Comparison of ENCODE assay signal across 7 cellular contexts in genomic region chr6:159758031-159759001, GRCh38. TPM values are rescaled to one million over a fixed set of nuclear protein-coding genes. Genes with fewer than 3 reads are reported as not detected.
A peak's percentile ranks its signal among the peaks of the same experiment; 100 is the strongest.
DNase-seq lines count a peak whose midpoint lies in the region; ATAC-seq and TF ChIP-seq lines count a peak whose summit lies in the region.

No MANE protein-coding gene starts in this region.

- peak overlapping the region; percentile 93 for H3K27ac Mint-ChIP-seq in nephron progenitor cell

- peak; percentile 90 for DNase-seq in ELR (ENCODE audit: low read depth)
- DNase-seq in NAMALWA (ENCODE audit: low spot score) = peak; percentile 30
- DNase-seq in cardiac fibroblast (ENCODE audit: low read depth in 2 of 2) = peak; percentile 21 to 66
- no peak for DNase-seq in nephron progenitor cell
- DNase-seq in RPMI8226 = no peak
- no peak for DNase-seq in heart right ventricle
- no peak for DNase-seq in NCI-H1694 treated with DMSO at 0.1 percent for 48 hours (lab: John Stamatoyannopoulos, UW)

- H3K9me3 Mint-ChIP-seq in nephron progenitor cell = no peaks in the 10 kb centered on the region

- H3K4me1 Mint-ChIP-seq in nephron progenitor cell = peaks cover 33% of the 10 kb centered on the region

- WGBS in heart right ventricle, 2 donors = 93 to 94% methylated on average over 7 of the region's 7 CpGs

- H3K36me3 ChIP-seq in heart right ventricle = peaks cover 0 to 61% (median 8%) of the 10 kb centered on the region in 9 donors

- H3K27me3 Mint-ChIP-seq in nephron progenitor cell (ENCODE audit: low read depth, poor library complexity) = peaks cover 4% of the 10 kb centered on the region

- no peaks in the 10 kb centered on the region for H3K9me3 ChIP-seq in heart right ventricle

- H3K4me3 Mint-ChIP-seq in nephron progenitor cell = no peak overlapping the region

- H3K27ac ChIP-seq in heart right ventricle = no peak overlapping the region

- TF ChIP-seq CTCF in cardiac fibroblast (IDR thresholded peaks at IDR 0.05; ENCODE audit: low read depth, low read length) (peak; percentile 28), nephron progenitor cell (IDR thresholded peaks at IDR 0.05) (no peak), heart right ventricle (IDR thresholded peaks at IDR 0.05) (no peak)

- H3K36me3 Mint-ChIP-seq in nephron progenitor cell (ENCODE audit: low read depth) = peaks cover 59% of the 10 kb centered on the region

- no peak for ATAC-seq in heart right ventricle

- intact Hi-C loops in heart right ventricle (cut with DNase I) = loop anchor here in 1 of 10 donors (10.0 kb wide), 1 partner anchor 64 kb away; the partner anchor contains the start of gene SOD2

- H3K4me1 ChIP-seq in heart right ventricle = peaks cover 3 to 29% (median 19%) of the 10 kb centered on the region in 9 donors

- no peak overlapping the region for H3K4me3 ChIP-seq in cardiac fibroblast (replicated peaks in 1 of 2; ENCODE audit: low read depth in 2 of 2, low read length in 2 of 2)
- H3K4me3 ChIP-seq in heart right ventricle = no peak overlapping the region

- H3K27me3 ChIP-seq in heart right ventricle = no peaks in the 10 kb centered on the region

RNA-seq across cellular contexts. Expression of gene ACAT2, which starts 3.5 kb away (rescaled TPM):
- total RNA-seq in heart right ventricle = 1 to 10 TPM; 3.4 to 7.5 (median 5.8) TPM
- 10 to 100 TPM in 1 of 2 donors, 1 to 10 TPM in 1; 3.9 to 15.3 TPM for polyA plus RNA-seq in heart right ventricle

RNA-seq across cellular contexts. Expression of gene WTAP, which starts 31.0 kb away (rescaled TPM):
- total RNA-seq in heart right ventricle = 10 to 100 TPM; 44.4 to 70.1 (median 47.2) TPM
- polyA plus RNA-seq in heart right ventricle = 10 to 100 TPM; 47.8 to 50.4 TPM

RNA-seq across cellular contexts. Expression of gene TCP1, which starts 31.1 kb away (rescaled TPM):
- total RNA-seq in heart right ventricle = 100 to 1,000 TPM; 124 to 176 (median 139) TPM
- 100 to 1,000 TPM in 1 of 2 donors, 10 to 100 TPM in 1; 71.7 to 156 TPM for polyA plus RNA-seq in heart right ventricle

RNA-seq across cellular contexts. Expression of gene MRPL18, which starts 32.0 kb away (rescaled TPM):
- total RNA-seq in heart right ventricle = 10 to 100 TPM; 53.9 to 70.8 (median 58.8) TPM
- 100 to 1,000 TPM; 116 to 131 TPM for polyA plus RNA-seq in heart right ventricle

RNA-seq across cellular contexts. Expression of gene PNLDC1, which starts 41.8 kb away (rescaled TPM):
- total RNA-seq in heart right ventricle = under 1 TPM in 4 of 10 donors, not detected in 6; 0.13 to 0.72 (median 0.25) TPM
- polyA plus RNA-seq in heart right ventricle = under 1 TPM; 0.09 to 0.29 TPM

Comparison
In these comparisons a context has a peak if more than half of its experiments do, and no peak if none do; other contexts are left out.
1. DNase-seq: peak in ELR (single experiment), NAMALWA (single experiment) and cardiac fibroblast (2 of 2); none in nephron progenitor cell (single experiment), RPMI8226 (single experiment), heart right ventricle (0 of 2) and NCI-H1694 treated with DMSO at 0.1 percent for 48 hours (single experiment).